In genomic region chr17:76103274-76104139, GRCh38 we compare ENCODE assay signal across 1 cellular context.
A peak's percentile ranks its signal among the peaks of the same experiment; 100 is the strongest.
TF ChIP-seq lines count a peak whose summit lies in the region.

Gene EXOC7, minus strand, starts transcription at chr17:76103787. Its CDS starts 95 bp downstream, at chr17:76103692.

TF ChIP-seq in HepG2, 621 proteins besides CTCF, POLR2A, EP300 and RAD21 (continued from another document and continues in another):
- peak; percentile 97 for TF ChIP-seq ZNF687 (CRISPR knock-in tag; IDR thresholded peaks at IDR 0.05)
- 0 out of 2 replicates have a peak, but pooled peaks have one; percentile 16 for TF ChIP-seq MIER2 (CRISPR knock-in tag; IDR thresholded peaks at IDR 0.05)
- 0 out of 2 replicates have a peak, but pooled peaks have one; percentile 72 for TF ChIP-seq EHMT2 (IDR thresholded peaks at IDR 0.05; ENCODE audit: borderline replicate concordance, low read depth, low read length)
- no peak for TF ChIP-seq RORA (CRISPR knock-in tag; IDR thresholded peaks at IDR 0.05)
- TF ChIP-seq, protein P1, sequence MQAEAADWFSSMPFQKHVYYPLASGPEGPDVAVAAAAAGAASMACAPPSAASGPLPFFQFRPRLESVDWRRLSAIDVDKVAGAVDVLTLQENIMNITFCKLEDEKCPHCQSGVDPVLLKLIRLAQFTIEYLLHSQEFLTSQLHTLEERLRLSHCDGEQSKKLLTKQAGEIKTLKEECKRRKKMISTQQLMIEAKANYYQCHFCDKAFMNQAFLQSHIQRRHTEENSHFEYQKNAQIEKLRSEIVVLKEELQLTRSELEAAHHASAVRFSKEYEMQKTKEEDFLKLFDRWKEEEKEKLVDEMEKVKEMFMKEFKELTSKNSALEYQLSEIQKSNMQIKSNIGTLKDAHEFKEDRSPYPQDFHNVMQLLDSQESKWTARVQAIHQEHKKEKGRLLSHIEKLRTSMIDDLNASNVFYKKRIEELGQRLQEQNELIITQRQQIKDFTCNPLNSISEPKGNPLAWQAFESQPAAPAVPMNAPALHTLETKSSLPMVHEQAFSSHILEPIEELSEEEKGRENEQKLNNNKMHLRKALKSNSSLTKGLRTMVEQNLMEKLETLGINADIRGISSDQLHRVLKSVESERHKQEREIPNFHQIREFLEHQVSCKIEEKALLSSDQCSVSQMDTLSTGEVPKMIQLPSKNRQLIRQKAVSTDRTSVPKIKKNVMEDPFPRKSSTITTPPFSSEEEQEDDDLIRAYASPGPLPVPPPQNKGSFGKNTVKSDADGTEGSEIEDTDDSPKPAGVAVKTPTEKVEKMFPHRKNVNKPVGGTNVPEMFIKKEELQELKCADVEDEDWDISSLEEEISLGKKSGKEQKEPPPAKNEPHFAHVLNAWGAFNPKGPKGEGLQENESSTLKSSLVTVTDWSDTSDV (CRISPR knock-in tag; IDR thresholded peaks at IDR 0.05) = peak; percentile 75; the same call in 1 of the 2 replicates
- TF ChIP-seq, protein P2, sequence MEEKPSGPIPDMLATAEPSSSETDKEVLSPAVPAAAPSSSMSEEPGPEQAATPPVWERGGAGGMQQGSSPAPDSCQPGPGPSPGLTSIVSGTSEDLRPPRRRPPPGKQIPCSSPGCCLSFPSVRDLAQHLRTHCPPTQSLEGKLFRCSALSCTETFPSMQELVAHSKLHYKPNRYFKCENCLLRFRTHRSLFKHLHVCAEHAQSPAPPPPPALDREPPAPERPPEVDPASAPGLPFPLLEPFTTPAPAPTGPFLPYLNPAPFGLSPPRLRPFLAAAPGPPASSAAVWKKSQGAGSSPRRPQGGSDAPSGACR (CRISPR knock-in tag; IDR thresholded peaks at IDR 0.05) = no peak
- TF ChIP-seq ZNF460 (CRISPR knock-in tag; IDR thresholded peaks at IDR 0.05; ENCODE audit: borderline replicate concordance) = no peak; the same call in 1 of the 2 replicates
- TF ChIP-seq, protein P3, sequence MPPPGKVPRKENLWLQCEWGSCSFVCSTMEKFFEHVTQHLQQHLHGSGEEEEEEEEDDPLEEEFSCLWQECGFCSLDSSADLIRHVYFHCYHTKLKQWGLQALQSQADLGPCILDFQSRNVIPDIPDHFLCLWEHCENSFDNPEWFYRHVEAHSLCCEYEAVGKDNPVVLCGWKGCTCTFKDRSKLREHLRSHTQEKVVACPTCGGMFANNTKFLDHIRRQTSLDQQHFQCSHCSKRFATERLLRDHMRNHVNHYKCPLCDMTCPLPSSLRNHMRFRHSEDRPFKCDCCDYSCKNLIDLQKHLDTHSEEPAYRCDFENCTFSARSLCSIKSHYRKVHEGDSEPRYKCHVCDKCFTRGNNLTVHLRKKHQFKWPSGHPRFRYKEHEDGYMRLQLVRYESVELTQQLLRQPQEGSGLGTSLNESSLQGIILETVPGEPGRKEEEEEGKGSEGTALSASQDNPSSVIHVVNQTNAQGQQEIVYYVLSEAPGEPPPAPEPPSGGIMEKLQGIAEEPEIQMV (CRISPR knock-in tag; IDR thresholded peaks at IDR 0.05; ENCODE audit: low read depth) = peak; percentile 50; the same call in 1 of the 2 replicates
- peak; percentile 78 for TF ChIP-seq PRDM15 (CRISPR knock-in tag; IDR thresholded peaks at IDR 0.05)
- TF ChIP-seq PAX8 (CRISPR knock-in tag; IDR thresholded peaks at IDR 0.05; ENCODE audit: borderline replicate concordance) = no peak
- no peak for TF ChIP-seq CC2D1A (CRISPR knock-in tag; IDR thresholded peaks at IDR 0.05)
- no peak for TF ChIP-seq GTF2F1 (IDR thresholded peaks at IDR 0.05; ENCODE audit: low read length)
- no peak for TF ChIP-seq ZNF24 (IDR thresholded peaks at IDR 0.05)
- no peak for TF ChIP-seq NFRKB (IDR thresholded peaks at IDR 0.05)
- peak; percentile 84 for TF ChIP-seq SP2 (CRISPR knock-in tag; IDR thresholded peaks at IDR 0.05)
- no peak for TF ChIP-seq USF2 (IDR thresholded peaks at IDR 0.05; ENCODE audit: low read depth, low read length)
- TF ChIP-seq USF2 (CRISPR knock-in tag; IDR thresholded peaks at IDR 0.05; ENCODE audit: borderline replicate concordance) = peak; percentile 12; the same call in 1 of the 2 replicates
- TF ChIP-seq TRIM22 (IDR thresholded peaks at IDR 0.05) = no peak
- no peak; the same call in 1 of the 2 replicates for TF ChIP-seq EEA1 (CRISPR knock-in tag; IDR thresholded peaks at IDR 0.05; ENCODE audit: borderline replicate concordance)
- no peak for TF ChIP-seq ZNF704 (CRISPR knock-in tag; IDR thresholded peaks at IDR 0.05; ENCODE audit: borderline replicate concordance)
- TF ChIP-seq, protein P4, sequence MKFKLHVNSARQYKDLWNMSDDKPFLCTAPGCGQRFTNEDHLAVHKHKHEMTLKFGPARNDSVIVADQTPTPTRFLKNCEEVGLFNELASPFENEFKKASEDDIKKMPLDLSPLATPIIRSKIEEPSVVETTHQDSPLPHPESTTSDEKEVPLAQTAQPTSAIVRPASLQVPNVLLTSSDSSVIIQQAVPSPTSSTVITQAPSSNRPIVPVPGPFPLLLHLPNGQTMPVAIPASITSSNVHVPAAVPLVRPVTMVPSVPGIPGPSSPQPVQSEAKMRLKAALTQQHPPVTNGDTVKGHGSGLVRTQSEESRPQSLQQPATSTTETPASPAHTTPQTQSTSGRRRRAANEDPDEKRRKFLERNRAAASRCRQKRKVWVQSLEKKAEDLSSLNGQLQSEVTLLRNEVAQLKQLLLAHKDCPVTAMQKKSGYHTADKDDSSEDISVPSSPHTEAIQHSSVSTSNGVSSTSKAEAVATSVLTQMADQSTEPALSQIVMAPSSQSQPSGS (CRISPR knock-in tag; IDR thresholded peaks at IDR 0.05) = peak; percentile 38
- no peak for TF ChIP-seq RARA (CRISPR knock-in tag; IDR thresholded peaks at IDR 0.05)
- TF ChIP-seq FOXK2 (IDR thresholded peaks at IDR 0.05) = no peak
- no peak for TF ChIP-seq ZNF496 (CRISPR knock-in tag; IDR thresholded peaks at IDR 0.05; ENCODE audit: insufficient replicate concordance)
- no peak for TF ChIP-seq CHD4 (IDR thresholded peaks at IDR 0.05; ENCODE audit: borderline replicate concordance, low read length)
- TF ChIP-seq ZNF619 (CRISPR knock-in tag; IDR thresholded peaks at IDR 0.05) = no peak; the same call in 1 of the 2 replicates
- TF ChIP-seq, protein P5, sequence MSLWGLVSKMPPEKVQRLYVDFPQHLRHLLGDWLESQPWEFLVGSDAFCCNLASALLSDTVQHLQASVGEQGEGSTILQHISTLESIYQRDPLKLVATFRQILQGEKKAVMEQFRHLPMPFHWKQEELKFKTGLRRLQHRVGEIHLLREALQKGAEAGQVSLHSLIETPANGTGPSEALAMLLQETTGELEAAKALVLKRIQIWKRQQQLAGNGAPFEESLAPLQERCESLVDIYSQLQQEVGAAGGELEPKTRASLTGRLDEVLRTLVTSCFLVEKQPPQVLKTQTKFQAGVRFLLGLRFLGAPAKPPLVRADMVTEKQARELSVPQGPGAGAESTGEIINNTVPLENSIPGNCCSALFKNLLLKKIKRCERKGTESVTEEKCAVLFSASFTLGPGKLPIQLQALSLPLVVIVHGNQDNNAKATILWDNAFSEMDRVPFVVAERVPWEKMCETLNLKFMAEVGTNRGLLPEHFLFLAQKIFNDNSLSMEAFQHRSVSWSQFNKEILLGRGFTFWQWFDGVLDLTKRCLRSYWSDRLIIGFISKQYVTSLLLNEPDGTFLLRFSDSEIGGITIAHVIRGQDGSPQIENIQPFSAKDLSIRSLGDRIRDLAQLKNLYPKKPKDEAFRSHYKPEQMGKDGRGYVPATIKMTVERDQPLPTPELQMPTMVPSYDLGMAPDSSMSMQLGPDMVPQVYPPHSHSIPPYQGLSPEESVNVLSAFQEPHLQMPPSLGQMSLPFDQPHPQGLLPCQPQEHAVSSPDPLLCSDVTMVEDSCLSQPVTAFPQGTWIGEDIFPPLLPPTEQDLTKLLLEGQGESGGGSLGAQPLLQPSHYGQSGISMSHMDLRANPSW (CRISPR knock-in tag; IDR thresholded peaks at IDR 0.05; ENCODE audit: borderline replicate concordance) = no peak
- no peak for TF ChIP-seq E2F2 (CRISPR knock-in tag; IDR thresholded peaks at IDR 0.05; ENCODE audit: borderline replicate concordance)
- TF ChIP-seq TBX2 (CRISPR knock-in tag; IDR thresholded peaks at IDR 0.05; ENCODE audit: borderline replicate concordance) = no peak; the same call in 1 of the 2 replicates
- TF ChIP-seq SKI (IDR thresholded peaks at IDR 0.05; ENCODE audit: partially characterized antibody) = no peak
- no peak for TF ChIP-seq ZFP1 (CRISPR knock-in tag; IDR thresholded peaks at IDR 0.05)
- no peak for TF ChIP-seq TAF15 (IDR thresholded peaks at IDR 0.05; ENCODE audit: low read depth, low read length, poor library complexity, severe bottlenecking)
